Comparison of ENCODE assay signal across 8 cellular contexts in genomic region chr4:168183717-168184571, GRCh38.
DNase-seq lines count a peak whose midpoint lies in the region; ATAC-seq, FAIRE-seq and TF ChIP-seq lines count a peak whose summit lies in the region.

No MANE protein-coding gene starts in this region.

- H3K79me2 ChIP-seq in SU-DHL-6 (ENCODE audit: insufficient read depth, low read length): no peaks in the 10 kb centered on the region

- TF ChIP-seq POLR2A in testis (IDR thresholded peaks at IDR 0.05): no peak

- intact Hi-C loops in testis (cut with DNase I; ENCODE audit: low total_unique reads) (no loop called here), posterior vena cava (cut with DNase I) (no loop called here)
- intact Hi-C loops in activated CD4-positive, alpha-beta T cell treated with anti-CD3 and anti-CD28 coated beads, Interleukin-2, amount 10 ng/mL, durations not matched to agents 24 days and 14 days (cut with micrococcal nuclease): loop anchor here (2.0 to 10.0 kb wide), 3 partner anchors 368 to 1301 kb away; no protein-coding TSS in a partner anchor

- no peaks in the 10 kb centered on the region for H3K36me3 ChIP-seq in SU-DHL-6 (ENCODE audit: low read length)
- no peaks in the 10 kb centered on the region for H3K36me3 ChIP-seq in testis (ENCODE audit: low read depth, missing control alignments)

- TF ChIP-seq CTCF in SU-DHL-6 (IDR thresholded peaks at IDR 0.05; ENCODE audit: insufficient read depth, low read length, poor library complexity, severe bottlenecking) (peak; percentile 31), testis (IDR thresholded peaks at IDR 0.05) (peak; percentile 12 to 50 (median 32))

- H3K27me3 ChIP-seq in SU-DHL-6 (ENCODE audit: low read length): no peaks in the 10 kb centered on the region
- H3K27me3 ChIP-seq in testis: no peaks in the 10 kb centered on the region

- no peak overlapping the region for H3K27ac Mint-ChIP-seq in activated CD4-positive, alpha-beta T cell treated with anti-CD3 and anti-CD28 coated beads, Interleukin-2, amount 10 ng/mL, durations not matched to agents 24 days and 14 days

- H3K4me3 ChIP-seq in SU-DHL-6 (ENCODE audit: insufficient read depth, low read length, poor library complexity, severe bottlenecking) (no peak overlapping the region), testis (no peak overlapping the region)

- no peaks in the 10 kb centered on the region for H3K27me3 Mint-ChIP-seq in activated CD4-positive, alpha-beta T cell treated with anti-CD3 and anti-CD28 coated beads, Interleukin-2, amount 10 ng/mL, durations not matched to agents 24 days and 14 days

- no peaks in the 10 kb centered on the region for H3F3A ChIP-seq in SU-DHL-6 (ENCODE audit: insufficient read depth)

- H3K4me1 Mint-ChIP-seq in activated CD4-positive, alpha-beta T cell treated with anti-CD3 and anti-CD28 coated beads, Interleukin-2, amount 10 ng/mL, durations not matched to agents 24 days and 14 days: peaks cover 5% of the 10 kb centered on the region

- H3K4me2 ChIP-seq in SU-DHL-6 (ENCODE audit: low read depth, low read length, poor library complexity, severe bottlenecking): no peak overlapping the region

- H3K9ac ChIP-seq in SU-DHL-6 (ENCODE audit: low read length): no peak overlapping the region

- no peak overlapping the region for H2AFZ ChIP-seq in SU-DHL-6 (ENCODE audit: low read depth, low read length, severe bottlenecking)

- no peaks in the 10 kb centered on the region for H3K9me2 ChIP-seq in SU-DHL-6 (replicated peaks; ENCODE audit: insufficient read depth, low read length)

- H4K20me1 ChIP-seq in SU-DHL-6 (ENCODE audit: low read depth, low read length): no peaks in the 10 kb centered on the region

- ATAC-seq in GM19351 (IDR thresholded peaks at IDR 0.05; ENCODE audit: unreplicated experiment): no peak

- no peak overlapping the region for H3K27ac ChIP-seq in SU-DHL-6 (ENCODE audit: low read depth, low read length)
- H3K27ac ChIP-seq in testis: peak overlapping the region in 1 of 2 donors; percentile 15

- no peaks in the 10 kb centered on the region for H3K9me3 Mint-ChIP-seq in activated CD4-positive, alpha-beta T cell treated with anti-CD3 and anti-CD28 coated beads, Interleukin-2, amount 10 ng/mL, durations not matched to agents 24 days and 14 days

- H3K9me3 ChIP-seq in SU-DHL-6 (ENCODE audit: insufficient read depth, low read length): no peaks in the 10 kb centered on the region
- no peaks in the 10 kb centered on the region for H3K9me3 ChIP-seq in testis

- H3K4me3 Mint-ChIP-seq in activated CD4-positive, alpha-beta T cell treated with anti-CD3 and anti-CD28 coated beads, Interleukin-2, amount 10 ng/mL, durations not matched to agents 24 days and 14 days: no peak overlapping the region

- peaks cover 2% of the 10 kb centered on the region for H3K36me3 Mint-ChIP-seq in activated CD4-positive, alpha-beta T cell treated with anti-CD3 and anti-CD28 coated beads, Interleukin-2, amount 10 ng/mL, durations not matched to agents 24 days and 14 days (ENCODE audit: low read depth)

- no peaks in the 10 kb centered on the region for H3K4me1 ChIP-seq in testis

- peak; percentile 5 for DNase-seq in DMS53 treated with DMSO at 0.1 percent for 48 hours (lab: John Stamatoyannopoulos, UW; ENCODE audit: unreplicated experiment)
- peak; percentile 37 for DNase-seq in HTR-8/SVneo (ENCODE audit: insufficient read length, low spot score)
- DNase-seq in glomerular endothelial cell (ENCODE audit: extremely low read depth, low read depth, low spot score): peak; percentile 34
- no peak for DNase-seq in testis
- no peak for DNase-seq in activated CD4-positive, alpha-beta T cell treated with anti-CD3 and anti-CD28 coated beads, Interleukin-2, amount 10 ng/mL, durations not matched to agents 24 days and 14 days
- no peak for DNase-seq in posterior vena cava (ENCODE audit: low spot score)

- 27 to 28% methylated on average over 6 of the region's 6 CpGs for WGBS in testis, 2 donors

- peak; percentile 79 for FAIRE-seq in HTR-8/SVneo (lab: Jason Lieb, UNC)

Comparison
In these comparisons a context has a peak if more than half of its experiments do, and no peak if none do; other contexts are left out.
1. DNase-seq: peak in DMS53 treated with DMSO at 0.1 percent for 48 hours (single experiment), HTR-8/SVneo (single experiment) and glomerular endothelial cell (single experiment); none in testis (single experiment), activated CD4-positive, alpha-beta T cell treated with anti-CD3 and anti-CD28 coated beads, Interleukin-2, amount 10 ng/mL, durations not matched to agents 24 days and 14 days (single experiment) and posterior vena cava (single experiment).